In the genomic region with DNA sequence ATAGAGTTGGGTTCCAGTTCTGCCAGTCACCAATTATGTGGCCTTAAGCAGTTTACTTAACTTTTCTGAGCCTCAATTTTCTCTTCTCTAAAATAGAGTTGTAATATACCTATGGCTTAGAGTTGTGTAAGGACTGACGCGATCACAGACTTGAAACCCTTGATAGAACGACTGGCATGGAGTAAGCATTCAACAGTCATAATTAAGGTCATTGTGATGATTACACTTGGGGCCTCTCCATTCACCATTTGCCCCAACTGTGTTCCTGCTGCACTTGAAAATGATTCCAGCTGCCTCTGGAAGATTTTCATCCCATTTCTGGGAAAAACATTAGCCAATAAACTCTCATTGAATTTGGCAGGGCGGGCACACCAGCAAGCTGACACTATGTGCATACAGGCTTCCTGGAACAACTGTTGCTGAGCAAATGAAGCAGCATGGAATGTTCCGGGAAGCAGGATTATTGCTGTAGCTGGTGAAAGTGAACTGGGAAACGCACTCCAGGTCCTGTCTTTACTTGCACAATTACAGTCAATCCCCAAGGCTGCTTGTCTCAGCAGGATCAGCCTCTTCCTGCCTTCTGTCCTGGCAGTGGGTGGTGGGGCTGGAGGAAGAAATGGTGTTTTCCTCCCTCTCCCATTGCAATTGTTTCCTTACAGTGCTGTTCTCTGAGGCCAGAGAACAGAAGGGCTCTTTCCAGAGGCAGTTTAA, we compare ENCODE assay signal across 8 cellular contexts. TPM values are rescaled to one million over a fixed set of nuclear protein-coding genes. Genes with fewer than 3 reads are reported as not detected.
A peak's percentile ranks its signal among the peaks of the same experiment; 100 is the strongest.
DNase-seq lines count a peak whose midpoint lies in the region; ATAC-seq and TF ChIP-seq lines count a peak whose summit lies in the region.

No MANE protein-coding gene starts in this region.

- H3K36me3 ChIP-seq in DND-41 (ENCODE audit: insufficient read depth, low read length) = peaks cover 6% of the 10 kb centered on the region; the same call in 1 of the 2 replicates

- no peak overlapping the region for H3K4me2 ChIP-seq in DND-41 (ENCODE audit: insufficient read depth, low read length)

- in situ Hi-C loops in ACHN (cut with HindIII; ENCODE audit: low pct_ligation_motif_present, low pct_unique_long_range_greater_than_20kb, low sequenced_read_pairs) = no loop called here
- in situ Hi-C loops in GM13976 (cut with MboI; ENCODE audit: low sequenced_read_pairs, unreplicated experiment) = no loop called here

- H3K4me3 ChIP-seq in DND-41 (ENCODE audit: low read depth in 1 of 2, low read length in 2 of 2) = no peak overlapping the region
- H3K4me3 ChIP-seq in fibroblast of villous mesenchyme (ENCODE audit: low read depth, low read length) = no peak overlapping the region

- CTCF ChIA-PET in RWPE1 (lab: Yijun Ruan, JAX) = no interaction called here

- peaks cover 24% of the 10 kb centered on the region; the same call in 1 of the 2 replicates for H4K20me1 ChIP-seq in DND-41 (ENCODE audit: insufficient read depth, low read length)

- DNase-seq in DND-41 = no peak
- DNase-seq in RWPE1 (ENCODE audit: low spot score) = peak; percentile 74
- peak; percentile 85 for DNase-seq in fibroblast of villous mesenchyme (ENCODE audit: low read depth)
- DNase-seq in pons (ENCODE audit: low spot score) = peak; percentile 18
- no peak for DNase-seq in NCI-H1048 (lab: John Stamatoyannopoulos, UW)
- no peak for DNase-seq in ACHN
- DNase-seq in GM13976 (ENCODE audit: low spot score) = no peak

- no peak for TF ChIP-seq CTCF in DND-41 (IDR thresholded peaks at IDR 0.05; ENCODE audit: borderline replicate concordance, extremely low read depth, low read length, poor library complexity, severe bottlenecking)
- TF ChIP-seq CTCF in RWPE1 (conservative IDR thresholded peaks at IDR 0.05; ENCODE audit: low read depth) = no peak
- TF ChIP-seq CTCF in fibroblast of villous mesenchyme (IDR thresholded peaks at IDR 0.05; ENCODE audit: insufficient read depth, low read depth, low read length) = no peak
- TF ChIP-seq CTCF in GM13976 (IDR thresholded peaks at IDR 0.05; ENCODE audit: borderline replicate concordance, control extremely low read depth, extremely low read depth, insufficient read depth, missing control alignments) = no peak

- POLR2A ChIA-PET in RWPE1 (lab: Yijun Ruan, JAX; ENCODE audit: low non-redundant PET) = no interaction called here

- H3K9me3 ChIP-seq in DND-41 (ENCODE audit: insufficient read depth, low read length, severe bottlenecking) = no peaks in the 10 kb centered on the region

- peak overlapping the region; percentile 23; the same call in 1 of the 2 replicates for H3K27ac ChIP-seq in DND-41 (ENCODE audit: low read length)
- peak overlapping the region; percentile 94 for H3K27ac ChIP-seq in RWPE1

- H3K79me2 ChIP-seq in DND-41 (ENCODE audit: insufficient read depth, low read length) = peaks cover 96% of the 10 kb centered on the region

- H3K27me3 ChIP-seq in DND-41 (ENCODE audit: insufficient read depth, low read length, poor library complexity) = no peaks in the 10 kb centered on the region

- no peak overlapping the region for H3K9ac ChIP-seq in DND-41 (ENCODE audit: low read depth, low read length)

- ATAC-seq in DND-41 (ENCODE audit: insufficient read depth, low read depth) (no peak), GM18520 (IDR thresholded peaks at IDR 0.05; ENCODE audit: unreplicated experiment) (no peak)

- peaks cover 21% of the 10 kb centered on the region for H3K4me1 ChIP-seq in DND-41 (ENCODE audit: insufficient read depth, low read length)

- H2AFZ ChIP-seq in DND-41 (ENCODE audit: low read depth, low read length) = no peak overlapping the region

RNA-seq across cellular contexts. Expression of gene CD44, which starts 19.6 kb away (rescaled TPM):
- total RNA-seq in fibroblast of villous mesenchyme = 441 and 647 TPM in 2 replicates

Comparison
In these comparisons a context has a peak if more than half of its experiments do, and no peak if none do; other contexts are left out.
1. DNase-seq: peak in RWPE1 (single experiment), fibroblast of villous mesenchyme (single experiment) and pons (single experiment); none in DND-41 (single experiment), NCI-H1048 (single experiment), ACHN (single experiment) and GM13976 (single experiment).